28 cellular contexts compared by ENCODE assay signal in genomic region chr7:37666026-37666780, GRCh38. TPM values are rescaled to one million over a fixed set of nuclear protein-coding genes. Genes with fewer than 3 reads are reported as not detected.
DNase-seq lines count a peak whose midpoint lies in the region; ATAC-seq and TF ChIP-seq lines count a peak whose summit lies in the region.
"Had no signal": no experiment of that assay in that cellular context is flagged by ENCODE, and none has a peak within 500 bp of the region (broad histone marks: within the 10 kb centered on the region; RNA-seq: fewer than 3 reads in every experiment).

No MANE protein-coding gene starts in this region.

- ATAC-seq in foreskin keratinocyte, result no peak
- ATAC-seq: gastroesophageal sphincter; Panc1; stimulated activated naive CD8-positive, alpha-beta T cell treated with anti-CD3 and anti-CD28 coated beads, Interleukin-15, amount 100 ng/mL, for 72 hours had no signal

- H3K27ac ChIP-seq in foreskin keratinocyte (no peak overlapping the region), neutrophil (peak overlapping the region; percentile 92)
- H3K27ac ChIP-seq: esophagus muscularis mucosa, gastroesophageal sphincter, prostate gland, SK-N-MC, transverse colon had no signal

- H3K36me3 ChIP-seq in Loucy (ENCODE audit: insufficient read depth, low read length) (no peaks in the 10 kb centered on the region), neutrophil (no peaks in the 10 kb centered on the region)
- H3K36me3 ChIP-seq: esophagus muscularis mucosa, gastroesophageal sphincter, prostate gland, transverse colon had no signal

- H3K27me3 ChIP-seq in Loucy (ENCODE audit: insufficient read depth, low read length, poor library complexity, severe bottlenecking) (no peaks in the 10 kb centered on the region), foreskin keratinocyte (no peaks in the 10 kb centered on the region), neutrophil (no peaks in the 10 kb centered on the region)
- H3K27me3 ChIP-seq: esophagus muscularis mucosa, gastroesophageal sphincter, transverse colon had no signal

- H3F3A ChIP-seq in Loucy (ENCODE audit: low read depth), result no peaks in the 10 kb centered on the region

- H2AFZ ChIP-seq in Loucy (ENCODE audit: low read length), result peak overlapping the region; percentile 63

- no peaks in the 10 kb centered on the region for H3K79me2 ChIP-seq in Loucy (ENCODE audit: insufficient read depth, low read length)

- no peaks in the 10 kb centered on the region for H3K9me2 ChIP-seq in Loucy (replicated peaks; ENCODE audit: low read depth, low read length)

- no peaks in the 10 kb centered on the region for H4K20me1 ChIP-seq in Loucy (ENCODE audit: insufficient read depth, low read length, poor library complexity, severe bottlenecking)

- H3K4me1 ChIP-seq in Loucy (ENCODE audit: insufficient read depth, low read length, poor library complexity, severe bottlenecking) (peaks cover 32% of the 10 kb centered on the region), foreskin keratinocyte (no peaks in the 10 kb centered on the region), neutrophil (ENCODE audit: control insufficient read depth in 1 of 2, insufficient read depth in 1 of 2, low read depth in 1 of 2, low read length in 1 of 2) (peaks cover 76 to 77% of the 10 kb centered on the region in 2 experiments)
- H3K4me1 ChIP-seq: esophagus muscularis mucosa, gastroesophageal sphincter, prostate gland, transverse colon had no signal

- peak; percentile 1 for DNase-seq in OCI-M1 (lab: John Stamatoyannopoulos, UW)
- peak; percentile 12 to 33 for DNase-seq in foreskin keratinocyte
- no peak for DNase-seq in putamen (ENCODE audit: low spot score)
- no peak for DNase-seq in NCI-H146 treated with DMSO at 0.1 percent for 48 hours (lab: John Stamatoyannopoulos, UW; ENCODE audit: unreplicated experiment)
- no peak for DNase-seq in GDM1 (lab: John Stamatoyannopoulos, UW)
- no peak for DNase-seq in activated effector memory CD4-positive, alpha-beta T cell treated with anti-CD3 and anti-CD28 coated beads, Interleukin-2, amount 50 U/mL, for 16 hours
- DNase-seq: activated B cell treated with CpG ODN at 0.5 μM for 24 hours; activated CD4-positive, alpha-beta memory T cell treated with anti-CD3 and anti-CD28 coated beads, Interleukin-2, amount 10 ng/mL, durations not matched to agents 7 days and 5 days; activated naive CD4-positive, alpha-beta T cell; activated T-cell treated with anti-CD3 and anti-CD28 coated beads for 4 hours; amygdala; DND-41; H9; KBM-7; NCI-H1105 treated with DMSO at 0.1 percent for 48 hours; NCI-H526 treated with DMSO at 0.1 percent for 48 hours; stimulated activated CD4-positive, alpha-beta T cell treated with anti-CD3 and anti-CD28 coated beads, Interleukin-4, amount 100 ng/mL, for 4 hours; stimulated activated naive CD8-positive, alpha-beta T cell treated with anti-CD3 and anti-CD28 coated beads, Interleukin-15, amount 100 ng/mL, for 72 hours; transverse colon had no signal

- H3K4me3 ChIP-seq in Loucy (ENCODE audit: low read length, poor library complexity, severe bottlenecking) (no peak overlapping the region), neutrophil (ENCODE audit: low read depth in 1 of 2, low read length in 1 of 2) (peak overlapping the region; percentile 26 to 42)
- H3K4me3 ChIP-seq: esophagus muscularis mucosa, gastroesophageal sphincter, prostate gland, SK-N-MC, skin epidermis, transverse colon had no signal

- no peak overlapping the region for H3K4me2 ChIP-seq in Loucy (ENCODE audit: low read depth, low read length, poor library complexity, severe bottlenecking)

- TF ChIP-seq CTCF in Loucy (conservative IDR thresholded peaks at IDR 0.05; ENCODE audit: low read length), result no peak
- no peak for TF ChIP-seq CTCF in foreskin keratinocyte (conservative IDR thresholded peaks at IDR 0.05)
- TF ChIP-seq CTCF in neutrophil (IDR thresholded peaks at IDR 0.05), result no peak

- no peak overlapping the region for H3K9ac ChIP-seq in Loucy (ENCODE audit: low read depth, low read length, poor library complexity, severe bottlenecking)

- H3K9me3 ChIP-seq in Loucy (ENCODE audit: insufficient read depth, low read depth, low read length), result no peaks in the 10 kb centered on the region
- H3K9me3 ChIP-seq in neutrophil, result no peaks in the 10 kb centered on the region
- H3K9me3 ChIP-seq: esophagus muscularis mucosa, gastroesophageal sphincter, prostate gland, transverse colon had no signal

RNA-seq across cellular contexts. Expression of gene GPR141, which starts 17.4 kb away (rescaled TPM):
- total RNA-seq in foreskin keratinocyte, result not detected in 2 replicates
- not detected in 2 replicates for polyA plus RNA-seq in foreskin keratinocyte
- total RNA-seq: activated B cell treated with CpG ODN at 0.5 μM for 24 hours; activated CD4-positive, alpha-beta memory T cell treated with anti-CD3 and anti-CD28 coated beads, Interleukin-2, amount 10 ng/mL, durations not matched to agents 7 days and 5 days; transverse colon had no signal
- polyA plus RNA-seq: neural cell had no signal

Comparison
In these comparisons a context has a peak if more than half of its experiments do, and no peak if none do; other contexts are left out.
1. DNase-seq: peak in OCI-M1 (single experiment) and foreskin keratinocyte (2 of 2); none in putamen (single experiment), NCI-H146 treated with DMSO at 0.1 percent for 48 hours (single experiment), GDM1 (single experiment) and activated effector memory CD4-positive, alpha-beta T cell treated with anti-CD3 and anti-CD28 coated beads, Interleukin-2, amount 50 U/mL, for 16 hours (single experiment).